In genomic region chr20:51966296-51966971, GRCh38 we compare ENCODE assay signal across 8 cellular contexts.
DNase-seq lines count a peak whose midpoint lies in the region; ATAC-seq, FAIRE-seq and TF ChIP-seq lines count a peak whose summit lies in the region.

No MANE protein-coding gene starts in this region.

- in situ Hi-C loops in GM13976 (cut with MboI; ENCODE audit: low sequenced_read_pairs, unreplicated experiment), result no loop called here
- in situ Hi-C loops in HepG2 (cut with HindIII; ENCODE audit: extremely low pct_ligation_motif_present, low pct_unique_long_range_greater_than_20kb), result loop anchor here (5.0 kb wide), 1 partner anchor 329 kb away; no protein-coding TSS in a partner anchor

- no TSS peak for BruUV-seq in HepG2 (replicated peaks; lab: Mats Ljungman, UMichigan)

- intact Hi-C loops in colonic mucosa (cut with DNase I) (loop anchor here (5.0 to 10.0 kb wide), 3 partner anchors 169 to 322 kb away; no protein-coding TSS in a partner anchor), HepG2 (cut with micrococcal nuclease; ENCODE audit: unreplicated experiment) (loop anchor here (1.0 to 5.0 kb wide), 5 partner anchors 116 to 594 kb away; no protein-coding TSS in a partner anchor), upper lobe of right lung (cut with DNase I) (no loop called here)

- no peaks in the 10 kb centered on the region for H3F3A ChIP-seq in OCI-LY1 (ENCODE audit: insufficient read depth, low read length)

- peak; percentile 42 for TF ChIP-seq CTCF in GM13976 (IDR thresholded peaks at IDR 0.05; ENCODE audit: borderline replicate concordance, control extremely low read depth, extremely low read depth, insufficient read depth, missing control alignments)
- peak; percentile 52 for TF ChIP-seq CTCF in OCI-LY1 (IDR thresholded peaks at IDR 0.05; ENCODE audit: low read length)
- peak; percentile 48 for TF ChIP-seq CTCF in colonic mucosa (IDR thresholded peaks at IDR 0.05)
- peak; percentile 88 for TF ChIP-seq CTCF in HepG2 (CRISPR knock-in tag; IDR thresholded peaks at IDR 0.05)
- TF ChIP-seq CTCF in upper lobe of right lung (IDR thresholded peaks at IDR 0.05), result peak; percentile 61

- no peaks in the 10 kb centered on the region for H3K9me2 ChIP-seq in OCI-LY1 (ENCODE audit: low read depth, low read length)

- H3K27ac ChIP-seq in OCI-LY1 (ENCODE audit: low read depth, low read length, poor library complexity, severe bottlenecking), result no peak overlapping the region
- H3K27ac ChIP-seq in colonic mucosa, result no peak overlapping the region
- no peak overlapping the region for H3K27ac ChIP-seq in HepG2 (ENCODE audit: extremely low read length, insufficient read depth, low read length)
- no peak overlapping the region for H3K27ac ChIP-seq in upper lobe of right lung

- 31% methylated on average over 8 of the region's 8 CpGs for WGBS in HepG2 (ENCODE audit: low lambda C conversion rate)

- H3K36me3 ChIP-seq in OCI-LY1 (ENCODE audit: insufficient read depth, low read length) (no peaks in the 10 kb centered on the region), colonic mucosa (no peaks in the 10 kb centered on the region), HepG2 (replicated peaks in 1 of 2; ENCODE audit: control insufficient read depth in 1 of 2, insufficient read depth in 2 of 2, low read length in 2 of 2) (no peaks in the 10 kb centered on the region), upper lobe of right lung (no peaks in the 10 kb centered on the region)

- H2AFZ ChIP-seq in OCI-LY1 (ENCODE audit: low read length), result no peak overlapping the region
- peak overlapping the region; percentile 7 for H2AFZ ChIP-seq in HepG2 (ENCODE audit: low read length)

- no peaks in the 10 kb centered on the region for H4K20me1 ChIP-seq in OCI-LY1 (ENCODE audit: insufficient read depth, low read length)
- no peaks in the 10 kb centered on the region for H4K20me1 ChIP-seq in HepG2 (ENCODE audit: insufficient read depth, low read length)

- POLR2A ChIA-PET in HepG2 (lab: Yijun Ruan, JAX), result no interaction called here

- no peak for TF ChIP-seq POLR2A in HepG2 (IDR thresholded peaks at IDR 0.05; ENCODE audit: insufficient read depth in 1 of 2, low read depth in 2 of 2, low read length in 2 of 2)

- H3K4me2 ChIP-seq in OCI-LY1 (ENCODE audit: low read length) (no peak overlapping the region), HepG2 (ENCODE audit: low read depth, low read length) (peak overlapping the region; percentile 66)

- DNase-seq in AML-193 (lab: John Stamatoyannopoulos, UW) (peak; percentile 32 to 49), GM13976 (ENCODE audit: low spot score) (peak; percentile 60), colonic mucosa (peak; percentile 61), HepG2 (ENCODE audit: low spot score) (peak; percentile 84), upper lobe of right lung (no peak), NCI-H1694 treated with DMSO at 0.1 percent for 48 hours (lab: John Stamatoyannopoulos, UW) (no peak)

- H3K27me3 ChIP-seq in OCI-LY1 (ENCODE audit: insufficient read depth, low read length) (no peaks in the 10 kb centered on the region), colonic mucosa (no peaks in the 10 kb centered on the region), HepG2 (ENCODE audit: control insufficient read depth in 1 of 2, insufficient read depth in 2 of 2, low read length in 2 of 2) (peaks cover 0 to 6% of the 10 kb centered on the region in 2 experiments; a peak in 1 of 5 replicates), upper lobe of right lung (no peaks in the 10 kb centered on the region)

- H3K4me3 ChIP-seq in OCI-LY1 (ENCODE audit: low read depth, low read length, poor library complexity, severe bottlenecking), result no peak overlapping the region
- H3K4me3 ChIP-seq in colonic mucosa, result no peak overlapping the region
- no peak overlapping the region for H3K4me3 ChIP-seq in HepG2 (replicated peaks in 1 of 3; ENCODE audit: insufficient read depth in 1 of 3, low read depth in 2 of 3, low read length in 3 of 3)
- no peak overlapping the region for H3K4me3 ChIP-seq in upper lobe of right lung

- CTCF ChIA-PET in HepG2 (lab: Yijun Ruan, JAX; ENCODE audit: low intra/inter-chr PET ratio, low total read pairs), result interaction anchor here (0.6 to 2.5 kb wide), 9 partner anchors 94 to 594 kb away, joined by 3 to 31 read pairs (median 5); partner anchors contain the start of gene SALL4

- peak; percentile 64 for FAIRE-seq in HepG2 (lab: Jason Lieb, UNC)

- no peak overlapping the region for H3K9ac ChIP-seq in OCI-LY1 (ENCODE audit: low read length)
- H3K9ac ChIP-seq in colonic mucosa (ENCODE audit: low read depth in 2 of 2, low read length in 2 of 2), result no peak overlapping the region
- H3K9ac ChIP-seq in HepG2 (ENCODE audit: insufficient read depth, low read depth, low read length), result no peak overlapping the region

- H3K9me3 ChIP-seq in OCI-LY1 (ENCODE audit: low read length) (no peaks in the 10 kb centered on the region), colonic mucosa (no peaks in the 10 kb centered on the region), HepG2 (ENCODE audit: low read length) (no peaks in the 10 kb centered on the region), upper lobe of right lung (no peaks in the 10 kb centered on the region)

- no peaks in the 10 kb centered on the region for H3K4me1 ChIP-seq in OCI-LY1 (ENCODE audit: insufficient read depth, low read length, severe bottlenecking)
- H3K4me1 ChIP-seq in colonic mucosa, result no peaks in the 10 kb centered on the region
- H3K4me1 ChIP-seq in HepG2 (ENCODE audit: insufficient read depth, low read length), result peaks cover 20% of the 10 kb centered on the region
- H3K4me1 ChIP-seq in upper lobe of right lung, result no peaks in the 10 kb centered on the region

- H3K79me2 ChIP-seq in OCI-LY1 (ENCODE audit: insufficient read depth, low read length) (no peaks in the 10 kb centered on the region), HepG2 (ENCODE audit: insufficient read depth, low read length) (no peaks in the 10 kb centered on the region)

- ATAC-seq in HepG2, result peak; percentile 96
- ATAC-seq in upper lobe of right lung, result peak; percentile 91
- no peak for ATAC-seq in GM21423 (IDR thresholded peaks at IDR 0.05; ENCODE audit: unreplicated experiment)

- TF ChIP-seq EP300 in HepG2 (IDR thresholded peaks at IDR 0.05; ENCODE audit: low read depth in 2 of 2, low read length in 2 of 2) (no peak), HepG2 (CRISPR knock-in tag; IDR thresholded peaks at IDR 0.05; ENCODE audit: borderline replicate concordance) (no peak)

- TF ChIP-seq RAD21 in HepG2 (CRISPR knock-in tag; IDR thresholded peaks at IDR 0.05), result peak; percentile 65; the same call in 1 of the 2 replicates

TF ChIP-seq in HepG2, 621 proteins besides CTCF, POLR2A, EP300 and RAD21 (continues in another document):
- TF ChIP-seq SMARCC2 (IDR thresholded peaks at IDR 0.05) (0 out of 2 replicates have a peak, but pooled peaks have one; percentile 1), STAG1 (CRISPR knock-in tag; IDR thresholded peaks at IDR 0.05) (peak; percentile 91), ONECUT2 (CRISPR knock-in tag; IDR thresholded peaks at IDR 0.05) (no peak), GATAD2A (CRISPR knock-in tag; IDR thresholded peaks at IDR 0.05) (peak; percentile 43; the same call in 1 of the 2 replicates), ELF3 (CRISPR knock-in tag; IDR thresholded peaks at IDR 0.05) (peak; percentile 42; the same call in 1 of the 2 replicates), RXRB (CRISPR knock-in tag; IDR thresholded peaks at IDR 0.05; ENCODE audit: borderline replicate concordance) (0 out of 2 replicates have a peak, but pooled peaks have one; percentile 28), MYNN (CRISPR knock-in tag; IDR thresholded peaks at IDR 0.05; ENCODE audit: low read depth) (no peak), HNF1B (CRISPR knock-in tag; IDR thresholded peaks at IDR 0.05) (peak; percentile 54; the same call in 1 of the 2 replicates), ATF7-NPFF (CRISPR knock-in tag; IDR thresholded peaks at IDR 0.05; ENCODE audit: low read depth) (0 out of 2 replicates have a peak, but pooled peaks have one; percentile 25)
- TF ChIP-seq, protein P1, sequence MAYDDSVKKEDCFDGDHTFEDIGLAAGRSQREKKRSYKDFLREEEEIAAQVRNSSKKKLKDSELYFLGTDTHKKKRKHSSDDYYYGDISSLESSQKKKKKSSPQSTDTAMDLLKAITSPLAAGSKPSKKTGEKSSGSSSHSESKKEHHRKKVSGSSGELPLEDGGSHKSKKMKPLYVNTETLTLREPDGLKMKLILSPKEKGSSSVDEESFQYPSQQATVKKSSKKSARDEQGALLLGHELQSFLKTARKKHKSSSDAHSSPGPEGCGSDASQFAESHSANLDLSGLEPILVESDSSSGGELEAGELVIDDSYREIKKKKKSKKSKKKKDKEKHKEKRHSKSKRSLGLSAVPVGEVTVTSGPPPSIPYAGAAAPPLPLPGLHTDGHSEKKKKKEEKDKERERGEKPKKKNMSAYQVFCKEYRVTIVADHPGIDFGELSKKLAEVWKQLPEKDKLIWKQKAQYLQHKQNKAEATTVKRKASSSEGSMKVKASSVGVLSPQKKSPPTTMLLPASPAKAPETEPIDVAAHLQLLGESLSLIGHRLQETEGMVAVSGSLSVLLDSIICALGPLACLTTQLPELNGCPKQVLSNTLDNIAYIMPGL (CRISPR knock-in tag; IDR thresholded peaks at IDR 0.05; ENCODE audit: borderline replicate concordance in 1 of 2, low read depth in 1 of 2), result peak; percentile 62 to 80; a peak in 2 of 4 replicates
- TF ChIP-seq, protein P2, sequence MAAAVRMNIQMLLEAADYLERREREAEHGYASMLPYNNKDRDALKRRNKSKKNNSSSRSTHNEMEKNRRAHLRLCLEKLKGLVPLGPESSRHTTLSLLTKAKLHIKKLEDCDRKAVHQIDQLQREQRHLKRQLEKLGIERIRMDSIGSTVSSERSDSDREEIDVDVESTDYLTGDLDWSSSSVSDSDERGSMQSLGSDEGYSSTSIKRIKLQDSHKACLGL (CRISPR knock-in tag; IDR thresholded peaks at IDR 0.05), result no peak
- TF ChIP-seq, protein P3, sequence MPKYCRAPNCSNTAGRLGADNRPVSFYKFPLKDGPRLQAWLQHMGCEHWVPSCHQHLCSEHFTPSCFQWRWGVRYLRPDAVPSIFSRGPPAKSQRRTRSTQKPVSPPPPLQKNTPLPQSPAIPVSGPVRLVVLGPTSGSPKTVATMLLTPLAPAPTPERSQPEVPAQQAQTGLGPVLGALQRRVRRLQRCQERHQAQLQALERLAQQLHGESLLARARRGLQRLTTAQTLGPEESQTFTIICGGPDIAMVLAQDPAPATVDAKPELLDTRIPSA (CRISPR knock-in tag; IDR thresholded peaks at IDR 0.05; ENCODE audit: borderline replicate concordance), result no peak

Comparison
In these comparisons a context has a peak if more than half of its experiments do, and no peak if none do; other contexts are left out.
1. DNase-seq: peak in AML-193 (2 of 2), GM13976 (single experiment), colonic mucosa (single experiment) and HepG2 (single experiment); none in upper lobe of right lung (single experiment) and NCI-H1694 treated with DMSO at 0.1 percent for 48 hours (single experiment).
2. Peak in every context shown above with its lines, with median percentiles within 50 percentile points of each other: CTCF ChIP-seq.